ENCODE assay signal across 7 cellular contexts in genomic region chr12:131367067-131368060, GRCh38.
DNase-seq lines count a peak whose midpoint lies in the region; TF ChIP-seq lines count a peak whose summit lies in the region.
"Not testable (repeated sequence)": the region's sequence is repeated elsewhere in the genome, so short reads cannot be mapped to it uniquely, and the experiment has no call there.

No MANE protein-coding gene starts in this region.

- H3K36me3 Mint-ChIP-seq in neural crest cell (ENCODE audit: low read depth) = not testable (repeated sequence)

- TF ChIP-seq EP300 in ovary (IDR thresholded peaks at IDR 0.05); stomach (IDR thresholded peaks at IDR 0.05): not testable (repeated sequence)

- not testable (repeated sequence) for H3K27ac ChIP-seq in BLaER1, ovary, stomach
- H3K27ac ChIP-seq in uterus = peak overlapping the region; percentile 62 to 65

- not testable (repeated sequence) for H3K4me3 ChIP-seq in BLaER1, ovary, stomach, uterus

- peak; percentile 44 for DNase-seq in activated effector memory CD4-positive, alpha-beta T cell treated with anti-CD3 and anti-CD28 coated beads, Interleukin-2, amount 50 U/mL, for 16 hours
- DNase-seq in islet precursor cell = peak; percentile 48
- not testable (repeated sequence) for DNase-seq in neural crest cell (ENCODE audit: low read depth, low spot score)
- DNase-seq in ovary = peak in 3 of 5 donors; percentile 20 to 43 (median 26)
- peak; percentile 8 for DNase-seq in stomach
- DNase-seq in uterus = peak; percentile 13

- H3K9me3 ChIP-seq in BLaER1, ovary, stomach, uterus: not testable (repeated sequence)

- peaks cover 52% of the 10 kb centered on the region for H3K27me3 Mint-ChIP-seq in neural crest cell (ENCODE audit: low read depth)

- H3K4me2 ChIP-seq in BLaER1 = peak overlapping the region; percentile 77; the same call in 1 of the 2 replicates

- not testable (repeated sequence) for TF ChIP-seq POLR2A in ovary (IDR thresholded peaks at IDR 0.05); stomach (IDR thresholded peaks at IDR 0.05); uterus (IDR thresholded peaks at IDR 0.05)

- peak overlapping the region; percentile 26 for H3K4me3 Mint-ChIP-seq in neural crest cell

- H3K4me1 Mint-ChIP-seq in neural crest cell = peaks cover 69% of the 10 kb centered on the region

- not testable (repeated sequence) for H3K9me3 Mint-ChIP-seq in neural crest cell

- H3K36me3 ChIP-seq in BLaER1, ovary, stomach, uterus: not testable (repeated sequence)

- not testable (repeated sequence) for H3K9ac ChIP-seq in BLaER1

- intact Hi-C loops in ovary (cut with DNase I); stomach (cut with DNase I; ENCODE audit: low total_unique reads); uterus (cut with DNase I; ENCODE audit: low total_unique reads): not testable (repeated sequence)

- H3K27me3 ChIP-seq in BLaER1, ovary, uterus: not testable (repeated sequence)
- H3K27me3 ChIP-seq in stomach = peaks cover 0 to 25% (median 0%) of the 10 kb centered on the region in 3 donors

- peak overlapping the region; percentile 62 for H3K27ac Mint-ChIP-seq in neural crest cell (ENCODE audit: unreplicated experiment)

- peaks cover 33% of the 10 kb centered on the region for H3K4me1 ChIP-seq in BLaER1
- H3K4me1 ChIP-seq in ovary (ENCODE audit: insufficient read depth) = peaks cover 25% of the 10 kb centered on the region
- H3K4me1 ChIP-seq in stomach, uterus: not testable (repeated sequence)

- WGBS in ovary, 3 donors = 74 to 82% (median 76%) methylated on average over 20 to 26 of the region's 29 CpGs
- 88 to 95% (median 90%) methylated on average over 16 to 27 of the region's 29 CpGs for WGBS in stomach, 5 donors

- H4K20me1 ChIP-seq in BLaER1 = not testable (repeated sequence)

- not testable (repeated sequence) for TF ChIP-seq CTCF in neural crest cell (conservative IDR thresholded peaks at IDR 0.05); ovary (IDR thresholded peaks at IDR 0.05); stomach (IDR thresholded peaks at IDR 0.05); uterus (IDR thresholded peaks at IDR 0.05)
